10 cellular contexts compared by ENCODE assay signal in the genomic region with DNA sequence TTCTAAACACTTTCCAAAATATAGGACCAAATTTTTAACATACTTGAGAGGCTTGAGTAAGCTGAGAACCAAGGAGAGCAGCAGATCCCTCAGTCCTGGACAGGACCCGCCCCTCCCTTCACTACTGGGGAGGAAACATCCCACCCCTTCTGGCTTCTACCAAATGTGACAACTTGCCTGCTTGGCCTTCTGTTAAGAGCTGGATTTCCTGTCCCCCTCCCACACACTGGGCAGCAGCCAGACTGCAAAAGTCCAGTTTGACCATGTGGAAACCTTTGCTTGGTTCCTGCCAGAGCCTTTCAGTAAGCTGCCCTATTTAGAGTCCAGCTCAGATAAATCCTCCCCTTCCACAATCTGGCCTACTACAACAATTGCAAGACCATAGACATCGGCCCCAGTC.
DNase-seq lines count a peak whose midpoint lies in the region; TF ChIP-seq lines count a peak whose summit lies in the region.
"Had no signal": no experiment of that assay in that cellular context is flagged by ENCODE, and none has a peak within 500 bp of the region (broad histone marks: within the 10 kb centered on the region; RNA-seq: fewer than 3 reads in every experiment).

No MANE protein-coding gene starts in this region.

- H3K4me1 Mint-ChIP-seq in glutamatergic neuron (ENCODE audit: low read depth, unreplicated experiment) = peaks cover 21% of the 10 kb centered on the region

- H3K9me3 ChIP-seq in adrenal gland (replicated peaks in 1 of 3) (no peaks in the 10 kb centered on the region), mesenchymal stem cell (ENCODE audit: control insufficient read depth, low read length) (no peaks in the 10 kb centered on the region), transverse colon (no peaks in the 10 kb centered on the region), prostate gland (no peaks in the 10 kb centered on the region)

- H3K4me3 ChIP-seq in adrenal gland (no peak overlapping the region), mesenchymal stem cell (ENCODE audit: insufficient read depth in 1 of 2, low read depth in 1 of 2, low read length in 2 of 2) (no peak overlapping the region), transverse colon (no peak overlapping the region), prostate gland (no peak overlapping the region)

- H3K27me3 ChIP-seq in adrenal gland (no peaks in the 10 kb centered on the region), mesenchymal stem cell (ENCODE audit: control insufficient read depth in 1 of 2, insufficient read depth in 1 of 2, low read length in 2 of 2) (no peaks in the 10 kb centered on the region), transverse colon (no peaks in the 10 kb centered on the region), prostate gland (replicated peaks; ENCODE audit: insufficient read depth) (no peaks in the 10 kb centered on the region)

- H3K23ac ChIP-seq in mesenchymal stem cell (ENCODE audit: low read length in 2 of 2) = no peak overlapping the region

- no peak overlapping the region for H3K18ac ChIP-seq in mesenchymal stem cell (ENCODE audit: low read depth in 1 of 2, low read length in 2 of 2)

- H3K36me3 ChIP-seq in adrenal gland (replicated peaks in 1 of 2) = no peaks in the 10 kb centered on the region
- H3K36me3 ChIP-seq in mesenchymal stem cell (ENCODE audit: control insufficient read depth in 1 of 2, insufficient read depth in 2 of 2, low read depth in 1 of 2, low read length in 2 of 2) = no peaks in the 10 kb centered on the region
- H3K36me3 ChIP-seq in transverse colon = no peaks in the 10 kb centered on the region
- H3K36me3 ChIP-seq in prostate gland = no peaks in the 10 kb centered on the region

- 38 to 62% (median 47%) methylated on average over 2 of the region's 2 CpGs for WGBS in adrenal gland, 4 donors
- WGBS in mesenchymal stem cell = 67% methylated on average over 1 of the region's 2 CpGs
- 46 to 54% methylated on average over 2 of the region's 2 CpGs for WGBS in transverse colon (ENCODE audit: low coverage in 1 of 2), 2 donors
- 59% methylated on average over 2 of the region's 2 CpGs for WGBS in prostate gland

- POLR2A ChIA-PET in RWPE1 (lab: Yijun Ruan, JAX; ENCODE audit: low non-redundant PET) = no interaction called here

- H3K14ac ChIP-seq in mesenchymal stem cell (ENCODE audit: low read length in 2 of 2) = no peak overlapping the region

- no peak overlapping the region for H2BK120ac ChIP-seq in mesenchymal stem cell (ENCODE audit: low read depth, low read length)

- H2BK5ac ChIP-seq in mesenchymal stem cell (ENCODE audit: low read depth, low read length, poor library complexity, severe bottlenecking) = no peak overlapping the region

- H3K4me1 ChIP-seq in adrenal gland (replicated peaks in 1 of 2) (no peaks in the 10 kb centered on the region), mesenchymal stem cell (ENCODE audit: control insufficient read depth, insufficient read depth, low read depth, low read length) (no peaks in the 10 kb centered on the region), transverse colon (no peaks in the 10 kb centered on the region), prostate gland (replicated peaks) (no peaks in the 10 kb centered on the region)

- no peaks in the 10 kb centered on the region for H3K27me3 Mint-ChIP-seq in glutamatergic neuron (ENCODE audit: unreplicated experiment)
- H3K27me3 Mint-ChIP-seq: progenitor cell of endocrine pancreas had no signal

- CTCF ChIA-PET in RWPE1 (lab: Yijun Ruan, JAX) = interaction anchor here (0.6 to 0.7 kb wide), 2 partner anchors 154 to 173 kb away, joined by 4 to 5 read pairs; no protein-coding TSS in a partner anchor

- no peak overlapping the region for H3K9ac ChIP-seq in mesenchymal stem cell (ENCODE audit: low read length)

- no peak overlapping the region for H3K4me2 ChIP-seq in mesenchymal stem cell (ENCODE audit: low read length, poor library complexity, severe bottlenecking)

- no peaks in the 10 kb centered on the region for H3K79me1 ChIP-seq in mesenchymal stem cell (replicated peaks; ENCODE audit: low read length, poor library complexity, severe bottlenecking)

- H2AFZ ChIP-seq in mesenchymal stem cell (ENCODE audit: low read depth, low read length) = no peak overlapping the region

- H2BK15ac ChIP-seq in mesenchymal stem cell (ENCODE audit: low read depth, poor library complexity, severe bottlenecking) = no peak overlapping the region

- peak overlapping the region; percentile 22 for H3K27ac Mint-ChIP-seq in glutamatergic neuron (ENCODE audit: unreplicated experiment)
- H3K27ac Mint-ChIP-seq: progenitor cell of endocrine pancreas had no signal

- no peak overlapping the region for H4K91ac ChIP-seq in mesenchymal stem cell (ENCODE audit: low read length)

- H3K4me3 Mint-ChIP-seq in glutamatergic neuron (ENCODE audit: unreplicated experiment) = no peak overlapping the region

- TF ChIP-seq CTCF in adrenal gland (IDR thresholded peaks at IDR 0.05) (no peak), glutamatergic neuron (IDR thresholded peaks at IDR 0.05; ENCODE audit: partially characterized antibody, unreplicated experiment) (no peak), transverse colon (IDR thresholded peaks at IDR 0.05) (no peak), prostate gland (IDR thresholded peaks at IDR 0.05) (no peak), RWPE1 (conservative IDR thresholded peaks at IDR 0.05; ENCODE audit: low read depth) (no peak)

- no peak overlapping the region for H2BK12ac ChIP-seq in mesenchymal stem cell (ENCODE audit: low read length in 2 of 2)

- H3K27ac ChIP-seq in adrenal gland (peak overlapping the region in 2 of 5 donors; percentile 26 to 29), mesenchymal stem cell (ENCODE audit: low read length, poor library complexity, severe bottlenecking) (no peak overlapping the region), transverse colon (peak overlapping the region in 2 of 4 donors; percentile 23 to 29), prostate gland (no peak overlapping the region), RWPE1 (no peak overlapping the region)

- no peaks in the 10 kb centered on the region for H3K36me3 Mint-ChIP-seq in glutamatergic neuron (ENCODE audit: unreplicated experiment)

- peak; percentile 21 to 83 (median 50) for DNase-seq in adrenal gland
- no peak for DNase-seq in glutamatergic neuron
- peak; percentile 19 for DNase-seq in mesenchymal stem cell
- peak; percentile 47 for DNase-seq in transverse colon
- DNase-seq in activated CD4-positive, alpha-beta T cell treated with anti-CD3 and anti-CD28 coated beads, Interleukin-2, amount 50 U/mL, for 1 hour = no peak
- DNase-seq in SK-N-DZ (ENCODE audit: low spot score) = no peak
- no peak for DNase-seq in prostate gland (ENCODE audit: low spot score)
- DNase-seq in RWPE1 (ENCODE audit: low spot score) = no peak
- DNase-seq: NCI-H2081 had no signal

- intact Hi-C loops in adrenal gland (cut with DNase I) (no loop called here), transverse colon (cut with DNase I; ENCODE audit: low total_unique reads) (no loop called here), prostate gland (cut with DNase I) (no loop called here)

- H3K9me3 Mint-ChIP-seq in glutamatergic neuron (ENCODE audit: unreplicated experiment) = no peaks in the 10 kb centered on the region

- no peak for TF ChIP-seq EP300 in transverse colon (IDR thresholded peaks at IDR 0.05; ENCODE audit: low read depth)

- no peak overlapping the region for H4K8ac ChIP-seq in mesenchymal stem cell (ENCODE audit: low read length)

- no peak overlapping the region for H3K4ac ChIP-seq in mesenchymal stem cell (ENCODE audit: low read depth in 1 of 2, low read length in 2 of 2)

- TF ChIP-seq POLR2A in adrenal gland (IDR thresholded peaks at IDR 0.05) (no peak), transverse colon (IDR thresholded peaks at IDR 0.05) (no peak), prostate gland (IDR thresholded peaks at IDR 0.05) (no peak)

- in situ Hi-C loops in transverse colon (cut with MboI; ENCODE audit: low pct_ligation_motif_present in 1 of 4, low pct_unique_long_range_greater_than_20kb in 1 of 4, low sequenced_read_pairs in 3 of 4) = no loop called here

- H2AK5ac ChIP-seq in mesenchymal stem cell (ENCODE audit: low read length, severe bottlenecking) = no peak overlapping the region

Comparison
In these comparisons a context has a peak if more than half of its experiments do, and no peak if none do; other contexts are left out.
1. DNase-seq: peak in adrenal gland (7 of 7), mesenchymal stem cell (single experiment) and transverse colon (single experiment); none in glutamatergic neuron (single experiment), activated CD4-positive, alpha-beta T cell treated with anti-CD3 and anti-CD28 coated beads, Interleukin-2, amount 50 U/mL, for 1 hour (single experiment), SK-N-DZ (single experiment), prostate gland (single experiment) and RWPE1 (single experiment).